ENCODE assay signal across 10 cellular contexts in the genomic region with DNA sequence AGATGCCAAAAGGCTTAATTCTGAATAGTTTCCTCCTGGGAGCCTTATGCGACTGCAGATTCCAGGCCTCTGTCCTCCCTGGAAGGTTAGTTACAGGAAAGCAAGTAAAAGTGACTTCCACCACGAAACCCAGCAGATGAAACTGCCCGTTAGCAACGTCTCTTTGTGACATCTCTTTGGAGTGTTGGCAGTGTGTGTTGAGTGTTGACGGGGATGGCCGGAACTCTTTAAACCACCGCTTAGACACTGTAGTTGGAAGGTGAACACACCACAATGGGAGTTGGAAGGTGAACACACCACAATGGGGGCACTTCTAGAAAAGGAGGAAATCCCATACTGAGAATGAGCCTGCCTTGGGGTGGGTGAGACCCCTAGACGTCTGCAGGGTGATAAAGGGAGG. TPM values are rescaled to one million over a fixed set of nuclear protein-coding genes. Genes with fewer than 3 reads are reported as not detected.
A peak's percentile ranks its signal among the peaks of the same experiment; 100 is the strongest.
DNase-seq lines count a peak whose midpoint lies in the region; ATAC-seq and TF ChIP-seq lines count a peak whose summit lies in the region.
"Had no signal": no experiment of that assay in that cellular context is flagged by ENCODE, and none has a peak within 500 bp of the region (broad histone marks: within the 10 kb centered on the region; RNA-seq: fewer than 3 reads in every experiment).

No MANE protein-coding gene starts in this region.

- H3K9me3 ChIP-seq in MM.1S (replicated peaks; ENCODE audit: insufficient read depth, low read length) (no peaks in the 10 kb centered on the region), parathyroid adenoma (ENCODE audit: control insufficient read depth, low read length) (no peaks in the 10 kb centered on the region)

- H3K4me1 ChIP-seq in MM.1S (ENCODE audit: low read length) (peaks cover 40% of the 10 kb centered on the region), parathyroid adenoma (no peaks in the 10 kb centered on the region)

- peak overlapping the region; percentile 95 for H3K27ac Mint-ChIP-seq in activated naive CD8-positive, alpha-beta T cell treated with anti-CD3 and anti-CD28 coated beads for 36 hours

- peak overlapping the region; percentile 91 for H3K4me3 Mint-ChIP-seq in activated naive CD8-positive, alpha-beta T cell treated with anti-CD3 and anti-CD28 coated beads for 36 hours

- H3K36me3 ChIP-seq in MM.1S (replicated peaks; ENCODE audit: insufficient read depth, low read length) = no peaks in the 10 kb centered on the region
- no peaks in the 10 kb centered on the region for H3K36me3 ChIP-seq in parathyroid adenoma (ENCODE audit: control insufficient read depth, insufficient read depth, low read length)

- H3K4me3 ChIP-seq in GM08714 (ENCODE audit: low read length) (peak overlapping the region; percentile 73), MM.1S (ENCODE audit: low read length) (peak overlapping the region; percentile 63), parathyroid adenoma (ENCODE audit: low read depth, low read length) (no peak overlapping the region)

- H3K27me3 ChIP-seq in MM.1S (replicated peaks; ENCODE audit: insufficient read depth, low read length) = no peaks in the 10 kb centered on the region
- no peaks in the 10 kb centered on the region for H3K27me3 ChIP-seq in parathyroid adenoma (ENCODE audit: control insufficient read depth, insufficient read depth, low read length)

- TF ChIP-seq CTCF in MM.1S (IDR thresholded peaks at IDR 0.05; ENCODE audit: low read length) (no peak), parathyroid adenoma (IDR thresholded peaks at IDR 0.05) (no peak)

- H3K4me2 ChIP-seq in MM.1S (ENCODE audit: low read depth, low read length) (peak overlapping the region; percentile 74), parathyroid adenoma (ENCODE audit: low read length) (peak overlapping the region; percentile 6)

- H3F3A ChIP-seq in MM.1S (ENCODE audit: insufficient read depth, low read length) = peaks cover 10% of the 10 kb centered on the region

- peak overlapping the region; percentile 72; the same call in 1 of the 2 replicates for H3K9ac ChIP-seq in MM.1S (ENCODE audit: low read length)
- no peak overlapping the region for H3K9ac ChIP-seq in parathyroid adenoma

- H2AFZ ChIP-seq in MM.1S (ENCODE audit: low read length) (no peak overlapping the region; the same call in 1 of the 2 replicates), parathyroid adenoma (no peak overlapping the region)

- H3K36me3 Mint-ChIP-seq in activated naive CD8-positive, alpha-beta T cell treated with anti-CD3 and anti-CD28 coated beads for 36 hours = peaks cover 47% of the 10 kb centered on the region

- no peaks in the 10 kb centered on the region for H3K9me3 Mint-ChIP-seq in activated naive CD8-positive, alpha-beta T cell treated with anti-CD3 and anti-CD28 coated beads for 36 hours

- H3K27me3 Mint-ChIP-seq in activated naive CD8-positive, alpha-beta T cell treated with anti-CD3 and anti-CD28 coated beads for 36 hours = no peaks in the 10 kb centered on the region

- no peak for DNase-seq in MM.1S
- peak; percentile 27 for DNase-seq in activated naive CD8-positive, alpha-beta T cell treated with anti-CD3 and anti-CD28 coated beads for 36 hours
- DNase-seq in amygdala (lab: John Stamatoyannopoulos, UW) = no peak
- no peak for DNase-seq in islet precursor cell
- DNase-seq: NCI-H1694 had no signal

- no peak for ATAC-seq in GM18909 (IDR thresholded peaks at IDR 0.05; ENCODE audit: poor library complexity, unreplicated experiment)
- ATAC-seq in HG03457 (IDR thresholded peaks at IDR 0.05; ENCODE audit: unreplicated experiment) = no peak

- peaks cover 31% of the 10 kb centered on the region for H3K79me2 ChIP-seq in MM.1S (ENCODE audit: low read length)
- H3K79me2 ChIP-seq in parathyroid adenoma = no peaks in the 10 kb centered on the region

- H3K4me1 Mint-ChIP-seq in activated naive CD8-positive, alpha-beta T cell treated with anti-CD3 and anti-CD28 coated beads for 36 hours = peaks cover 56% of the 10 kb centered on the region

- H4K20me1 ChIP-seq in MM.1S (ENCODE audit: insufficient read depth, low read length) = no peaks in the 10 kb centered on the region

- H3K27ac ChIP-seq in MM.1S (ENCODE audit: low read length) (no peak overlapping the region), parathyroid adenoma (no peak overlapping the region)

- no peaks in the 10 kb centered on the region for H3K9me2 ChIP-seq in MM.1S (replicated peaks; ENCODE audit: insufficient read depth, low read length)

RNA-seq across cellular contexts. Expression of a gene that starts 0.9 kb away (rescaled TPM):
- total RNA-seq in activated naive CD8-positive, alpha-beta T cell treated with anti-CD3 and anti-CD28 coated beads for 36 hours = 10 to 100 TPM; 54.2 to 55.4 TPM
- total RNA-seq: SK-MEL-5 had no signal
